ENCODE assay signal across 8 cellular contexts in the genomic region with DNA sequence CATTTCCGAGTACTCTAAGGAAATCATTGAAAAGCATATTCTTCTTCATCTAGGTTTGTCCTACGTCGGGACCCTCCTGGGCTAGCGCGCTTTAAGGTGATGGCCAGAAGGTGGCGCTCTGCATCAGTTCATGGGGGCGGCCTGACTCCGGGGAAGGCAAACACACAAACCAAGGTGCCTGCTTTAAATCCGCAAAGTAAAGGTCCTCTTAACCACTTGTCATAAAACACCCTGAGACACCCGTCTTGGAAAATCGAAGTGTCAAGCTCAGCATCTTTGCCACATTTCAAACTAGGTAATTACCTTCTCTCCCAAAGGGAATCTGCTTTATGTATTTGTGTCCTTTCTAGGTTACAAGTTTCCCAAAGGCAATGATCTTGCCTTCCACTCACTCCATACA. TPM values are rescaled to one million over a fixed set of nuclear protein-coding genes. Genes with fewer than 3 reads are reported as not detected.
A peak's percentile ranks its signal among the peaks of the same experiment; 100 is the strongest.
DNase-seq lines count a peak whose midpoint lies in the region; ATAC-seq, FAIRE-seq and TF ChIP-seq lines count a peak whose summit lies in the region.
"Had no signal": no experiment of that assay in that cellular context is flagged by ENCODE, and none has a peak within 500 bp of the region (broad histone marks: within the 10 kb centered on the region; RNA-seq: fewer than 3 reads in every experiment).

No MANE protein-coding gene starts in this region.

- no peak for TF ChIP-seq POLR2A in GM12892 (IDR thresholded peaks at IDR 0.05; ENCODE audit: low read depth, low read length)

- no peak overlapping the region for H3K4me3 Mint-ChIP-seq in activated CD8-positive, alpha-beta T cell treated with anti-CD3 and anti-CD28 coated beads, Interleukin-2, amount 10 ng/mL, durations not matched to agents 7 days and 5 days
- no peak overlapping the region for H3K4me3 Mint-ChIP-seq in effector memory CD8-positive, alpha-beta T cell
- H3K4me3 Mint-ChIP-seq: stimulated activated naive CD8-positive, alpha-beta T cell treated with anti-CD3 and anti-CD28 coated beads, Interleukin-15, Interleukin-2, amounts not matched to agents 100 ng/mL and 50 ng/mL, for 24 hours had no signal

- POLR2A ChIA-PET in activated CD8-positive, alpha-beta T cell treated with anti-CD3 and anti-CD28 coated beads, Interleukin-2, amount 10 ng/mL, durations not matched to agents 7 days and 5 days (lab: Charles Lee) = no interaction called here

- peaks cover 57% of the 10 kb centered on the region for H3K27me3 Mint-ChIP-seq in activated CD8-positive, alpha-beta T cell treated with anti-CD3 and anti-CD28 coated beads, Interleukin-2, amount 10 ng/mL, durations not matched to agents 7 days and 5 days (ENCODE audit: low read depth)
- H3K27me3 Mint-ChIP-seq in effector memory CD8-positive, alpha-beta T cell = peaks cover 78 to 82% of the 10 kb centered on the region in 2 donors

- no peak overlapping the region for H3K27ac Mint-ChIP-seq in activated CD8-positive, alpha-beta T cell treated with anti-CD3 and anti-CD28 coated beads, Interleukin-2, amount 10 ng/mL, durations not matched to agents 7 days and 5 days
- no peak overlapping the region for H3K27ac Mint-ChIP-seq in effector memory CD8-positive, alpha-beta T cell
- H3K27ac Mint-ChIP-seq: stimulated activated naive CD8-positive, alpha-beta T cell treated with anti-CD3 and anti-CD28 coated beads, Interleukin-15, Interleukin-2, amounts not matched to agents 100 ng/mL and 50 ng/mL, for 24 hours had no signal

- H3K36me3 Mint-ChIP-seq in activated CD8-positive, alpha-beta T cell treated with anti-CD3 and anti-CD28 coated beads, Interleukin-2, amount 10 ng/mL, durations not matched to agents 7 days and 5 days (ENCODE audit: low read depth) = no peaks in the 10 kb centered on the region
- H3K36me3 Mint-ChIP-seq in effector memory CD8-positive, alpha-beta T cell (ENCODE audit: insufficient read depth) = peaks cover 2% of the 10 kb centered on the region

- peak; percentile 38 for DNase-seq in GM12892 (ENCODE audit: insufficient read length)
- peak; percentile 71 for DNase-seq in NCI-H774 (lab: John Stamatoyannopoulos, UW)
- DNase-seq in activated CD8-positive, alpha-beta T cell treated with anti-CD3 and anti-CD28 coated beads, Interleukin-2, amount 10 ng/mL, durations not matched to agents 7 days and 5 days = peak; percentile 82
- DNase-seq in effector memory CD8-positive, alpha-beta T cell = peak; percentile 55 to 61 (median 60)
- peak; percentile 49 for DNase-seq in middle frontal gyrus (ENCODE audit: extremely low spot score, low spot score)
- peak; percentile 64 for DNase-seq in stimulated activated CD8-positive, alpha-beta memory T cell treated with anti-CD3 and anti-CD28 coated beads, Interleukin-4, amount 100 ng/mL, for 24 hours (ENCODE audit: low read depth)

- ATAC-seq in HG03565 (IDR thresholded peaks at IDR 0.05; ENCODE audit: unreplicated experiment) = peak; percentile 49
- ATAC-seq in activated CD8-positive, alpha-beta T cell treated with anti-CD3 and anti-CD28 coated beads, Interleukin-2, amount 10 ng/mL, durations not matched to agents 7 days and 5 days = peak; percentile 82
- peak; percentile 76 for ATAC-seq in effector memory CD8-positive, alpha-beta T cell (replicated peaks)

- CTCF ChIA-PET in activated CD8-positive, alpha-beta T cell treated with anti-CD3 and anti-CD28 coated beads, Interleukin-2, amount 10 ng/mL, durations not matched to agents 7 days and 5 days (lab: Charles Lee) = interaction anchor here (0.8 to 4.1 kb wide), 19 partner anchors 8 to 313 kb away, joined by 3 to 45 read pairs (median 5); no protein-coding TSS in a partner anchor

- H3K4me1 Mint-ChIP-seq in activated CD8-positive, alpha-beta T cell treated with anti-CD3 and anti-CD28 coated beads, Interleukin-2, amount 10 ng/mL, durations not matched to agents 7 days and 5 days (ENCODE audit: low read depth) = no peaks in the 10 kb centered on the region
- H3K4me1 Mint-ChIP-seq in effector memory CD8-positive, alpha-beta T cell (ENCODE audit: low read depth in 2 of 2) = peaks cover 0 to 4% of the 10 kb centered on the region in 2 donors

- H3K9me3 Mint-ChIP-seq in activated CD8-positive, alpha-beta T cell treated with anti-CD3 and anti-CD28 coated beads, Interleukin-2, amount 10 ng/mL, durations not matched to agents 7 days and 5 days (ENCODE audit: insufficient read depth) = no peaks in the 10 kb centered on the region
- H3K9me3 Mint-ChIP-seq in effector memory CD8-positive, alpha-beta T cell = no peaks in the 10 kb centered on the region
- H3K9me3 Mint-ChIP-seq: stimulated activated naive CD8-positive, alpha-beta T cell treated with anti-CD3 and anti-CD28 coated beads, Interleukin-15, Interleukin-2, amounts not matched to agents 100 ng/mL and 50 ng/mL, for 24 hours had no signal

- peak; percentile 96 for FAIRE-seq in GM12892 (lab: Jason Lieb, UNC)

RNA-seq across cellular contexts. Expression of a gene that starts 34.0 kb away (rescaled TPM):
- polyA plus RNA-seq in GM12892 (2012; ENCODE audit: missing spikeins) = 21.5 TPM
- total RNA-seq in activated CD8-positive, alpha-beta T cell treated with anti-CD3 and anti-CD28 coated beads, Interleukin-2, amount 10 ng/mL, durations not matched to agents 7 days and 5 days = not detected

Comparison
In these comparisons a context has a peak if more than half of its experiments do, and no peak if none do; other contexts are left out.
1. Peak in every context shown above with its lines: DNase-seq and ATAC-seq.